Comparison of ENCODE assay signal across 1 cellular context in the genomic region with DNA sequence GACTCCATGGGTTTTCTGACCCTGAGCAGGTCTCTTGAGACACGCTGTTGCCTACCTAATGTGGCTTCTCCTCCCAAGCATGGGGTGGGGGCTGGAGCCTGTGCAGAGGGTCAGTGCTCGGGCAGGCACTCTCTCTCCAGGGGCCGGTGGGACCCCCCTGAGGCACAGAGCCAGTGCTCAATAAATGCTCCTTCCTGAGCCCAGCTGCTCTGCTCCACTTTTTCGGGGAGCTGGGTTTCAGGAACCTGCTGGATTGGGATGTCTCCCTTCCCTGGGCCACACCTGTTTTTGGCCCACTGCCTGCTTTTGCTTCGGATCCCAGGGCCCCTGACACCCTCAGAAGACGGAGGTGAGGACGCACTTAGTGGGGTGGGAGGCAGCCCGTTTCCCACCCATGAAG.
TF ChIP-seq lines count a peak whose summit lies in the region.

No MANE protein-coding gene starts in this region.

TF ChIP-seq in WTC11, 78 proteins besides CTCF, POLR2A, EP300 and RAD21:
- TF ChIP-seq, protein P1, sequence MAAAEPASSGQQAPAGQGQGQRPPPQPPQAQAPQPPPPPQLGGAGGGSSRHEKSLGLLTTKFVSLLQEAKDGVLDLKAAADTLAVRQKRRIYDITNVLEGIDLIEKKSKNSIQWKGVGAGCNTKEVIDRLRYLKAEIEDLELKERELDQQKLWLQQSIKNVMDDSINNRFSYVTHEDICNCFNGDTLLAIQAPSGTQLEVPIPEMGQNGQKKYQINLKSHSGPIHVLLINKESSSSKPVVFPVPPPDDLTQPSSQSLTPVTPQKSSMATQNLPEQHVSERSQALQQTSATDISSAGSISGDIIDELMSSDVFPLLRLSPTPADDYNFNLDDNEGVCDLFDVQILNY (CRISPR knock-in tag; IDR thresholded peaks at IDR 0.05) = no peak
- TF ChIP-seq ATF1 (CRISPR knock-in tag; IDR thresholded peaks at IDR 0.05) (no peak), SMAD3 (CRISPR knock-in tag; IDR thresholded peaks at IDR 0.05; ENCODE audit: borderline replicate concordance) (no peak), NFE2L1 (CRISPR knock-in tag; IDR thresholded peaks at IDR 0.05) (no peak), ZBTB21 (CRISPR knock-in tag; IDR thresholded peaks at IDR 0.05; ENCODE audit: borderline replicate concordance) (no peak), ESRRA (CRISPR knock-in tag; IDR thresholded peaks at IDR 0.05; ENCODE audit: borderline replicate concordance) (no peak), ZNF423 (CRISPR knock-in tag; IDR thresholded peaks at IDR 0.05) (no peak), ZNF416 (CRISPR knock-in tag; IDR thresholded peaks at IDR 0.05) (no peak), RORB (CRISPR knock-in tag; IDR thresholded peaks at IDR 0.05) (no peak), ZNF396 (CRISPR knock-in tag; IDR thresholded peaks at IDR 0.05; ENCODE audit: borderline replicate concordance) (no peak), TEAD4 (CRISPR knock-in tag; IDR thresholded peaks at IDR 0.05) (no peak), JUN (CRISPR knock-in tag; IDR thresholded peaks at IDR 0.05) (no peak), FOXP1 (CRISPR knock-in tag; IDR thresholded peaks at IDR 0.05; ENCODE audit: borderline replicate concordance) (no peak), SP1 (CRISPR knock-in tag; conservative IDR thresholded peaks at IDR 0.05) (no peak)
- TF ChIP-seq, protein P2, sequence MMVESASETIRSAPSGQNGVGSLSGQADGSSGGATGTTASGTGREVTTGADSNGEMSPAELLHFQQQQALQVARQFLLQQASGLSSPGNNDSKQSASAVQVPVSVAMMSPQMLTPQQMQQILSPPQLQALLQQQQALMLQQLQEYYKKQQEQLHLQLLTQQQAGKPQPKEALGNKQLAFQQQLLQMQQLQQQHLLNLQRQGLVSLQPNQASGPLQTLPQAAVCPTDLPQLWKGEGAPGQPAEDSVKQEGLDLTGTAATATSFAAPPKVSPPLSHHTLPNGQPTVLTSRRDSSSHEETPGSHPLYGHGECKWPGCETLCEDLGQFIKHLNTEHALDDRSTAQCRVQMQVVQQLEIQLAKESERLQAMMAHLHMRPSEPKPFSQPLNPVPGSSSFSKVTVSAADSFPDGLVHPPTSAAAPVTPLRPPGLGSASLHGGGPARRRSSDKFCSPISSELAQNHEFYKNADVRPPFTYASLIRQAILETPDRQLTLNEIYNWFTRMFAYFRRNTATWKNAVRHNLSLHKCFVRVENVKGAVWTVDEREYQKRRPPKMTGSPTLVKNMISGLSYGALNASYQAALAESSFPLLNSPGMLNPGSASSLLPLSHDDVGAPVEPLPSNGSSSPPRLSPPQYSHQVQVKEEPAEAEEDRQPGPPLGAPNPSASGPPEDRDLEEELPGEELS (CRISPR knock-in tag; IDR thresholded peaks at IDR 0.05) = no peak
- TF ChIP-seq, protein P3, sequence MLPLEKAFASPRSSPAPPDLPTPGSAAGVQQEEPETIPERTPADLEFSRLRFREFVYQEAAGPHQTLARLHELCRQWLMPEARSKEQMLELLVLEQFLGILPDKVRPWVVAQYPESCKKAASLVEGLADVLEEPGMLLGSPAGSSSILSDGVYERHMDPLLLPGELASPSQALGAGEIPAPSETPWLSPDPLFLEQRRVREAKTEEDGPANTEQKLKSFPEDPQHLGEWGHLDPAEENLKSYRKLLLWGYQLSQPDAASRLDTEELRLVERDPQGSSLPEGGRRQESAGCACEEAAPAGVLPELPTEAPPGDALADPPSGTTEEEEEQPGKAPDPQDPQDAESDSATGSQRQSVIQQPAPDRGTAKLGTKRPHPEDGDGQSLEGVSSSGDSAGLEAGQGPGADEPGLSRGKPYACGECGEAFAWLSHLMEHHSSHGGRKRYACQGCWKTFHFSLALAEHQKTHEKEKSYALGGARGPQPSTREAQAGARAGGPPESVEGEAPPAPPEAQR (CRISPR knock-in tag; IDR thresholded peaks at IDR 0.05) = no peak
- TF ChIP-seq, protein P4, sequence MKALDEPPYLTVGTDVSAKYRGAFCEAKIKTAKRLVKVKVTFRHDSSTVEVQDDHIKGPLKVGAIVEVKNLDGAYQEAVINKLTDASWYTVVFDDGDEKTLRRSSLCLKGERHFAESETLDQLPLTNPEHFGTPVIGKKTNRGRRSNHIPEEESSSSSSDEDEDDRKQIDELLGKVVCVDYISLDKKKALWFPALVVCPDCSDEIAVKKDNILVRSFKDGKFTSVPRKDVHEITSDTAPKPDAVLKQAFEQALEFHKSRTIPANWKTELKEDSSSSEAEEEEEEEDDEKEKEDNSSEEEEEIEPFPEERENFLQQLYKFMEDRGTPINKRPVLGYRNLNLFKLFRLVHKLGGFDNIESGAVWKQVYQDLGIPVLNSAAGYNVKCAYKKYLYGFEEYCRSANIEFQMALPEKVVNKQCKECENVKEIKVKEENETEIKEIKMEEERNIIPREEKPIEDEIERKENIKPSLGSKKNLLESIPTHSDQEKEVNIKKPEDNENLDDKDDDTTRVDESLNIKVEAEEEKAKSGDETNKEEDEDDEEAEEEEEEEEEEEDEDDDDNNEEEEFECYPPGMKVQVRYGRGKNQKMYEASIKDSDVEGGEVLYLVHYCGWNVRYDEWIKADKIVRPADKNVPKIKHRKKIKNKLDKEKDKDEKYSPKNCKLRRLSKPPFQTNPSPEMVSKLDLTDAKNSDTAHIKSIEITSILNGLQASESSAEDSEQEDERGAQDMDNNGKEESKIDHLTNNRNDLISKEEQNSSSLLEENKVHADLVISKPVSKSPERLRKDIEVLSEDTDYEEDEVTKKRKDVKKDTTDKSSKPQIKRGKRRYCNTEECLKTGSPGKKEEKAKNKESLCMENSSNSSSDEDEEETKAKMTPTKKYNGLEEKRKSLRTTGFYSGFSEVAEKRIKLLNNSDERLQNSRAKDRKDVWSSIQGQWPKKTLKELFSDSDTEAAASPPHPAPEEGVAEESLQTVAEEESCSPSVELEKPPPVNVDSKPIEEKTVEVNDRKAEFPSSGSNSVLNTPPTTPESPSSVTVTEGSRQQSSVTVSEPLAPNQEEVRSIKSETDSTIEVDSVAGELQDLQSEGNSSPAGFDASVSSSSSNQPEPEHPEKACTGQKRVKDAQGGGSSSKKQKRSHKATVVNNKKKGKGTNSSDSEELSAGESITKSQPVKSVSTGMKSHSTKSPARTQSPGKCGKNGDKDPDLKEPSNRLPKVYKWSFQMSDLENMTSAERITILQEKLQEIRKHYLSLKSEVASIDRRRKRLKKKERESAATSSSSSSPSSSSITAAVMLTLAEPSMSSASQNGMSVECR (CRISPR knock-in tag; IDR thresholded peaks at IDR 0.05; ENCODE audit: borderline replicate concordance) = no peak
- TF ChIP-seq, protein P5, sequence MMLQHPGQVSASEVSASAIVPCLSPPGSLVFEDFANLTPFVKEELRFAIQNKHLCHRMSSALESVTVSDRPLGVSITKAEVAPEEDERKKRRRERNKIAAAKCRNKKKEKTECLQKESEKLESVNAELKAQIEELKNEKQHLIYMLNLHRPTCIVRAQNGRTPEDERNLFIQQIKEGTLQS (CRISPR knock-in tag; conservative IDR thresholded peaks at IDR 0.05) = no peak
- TF ChIP-seq, protein P6, sequence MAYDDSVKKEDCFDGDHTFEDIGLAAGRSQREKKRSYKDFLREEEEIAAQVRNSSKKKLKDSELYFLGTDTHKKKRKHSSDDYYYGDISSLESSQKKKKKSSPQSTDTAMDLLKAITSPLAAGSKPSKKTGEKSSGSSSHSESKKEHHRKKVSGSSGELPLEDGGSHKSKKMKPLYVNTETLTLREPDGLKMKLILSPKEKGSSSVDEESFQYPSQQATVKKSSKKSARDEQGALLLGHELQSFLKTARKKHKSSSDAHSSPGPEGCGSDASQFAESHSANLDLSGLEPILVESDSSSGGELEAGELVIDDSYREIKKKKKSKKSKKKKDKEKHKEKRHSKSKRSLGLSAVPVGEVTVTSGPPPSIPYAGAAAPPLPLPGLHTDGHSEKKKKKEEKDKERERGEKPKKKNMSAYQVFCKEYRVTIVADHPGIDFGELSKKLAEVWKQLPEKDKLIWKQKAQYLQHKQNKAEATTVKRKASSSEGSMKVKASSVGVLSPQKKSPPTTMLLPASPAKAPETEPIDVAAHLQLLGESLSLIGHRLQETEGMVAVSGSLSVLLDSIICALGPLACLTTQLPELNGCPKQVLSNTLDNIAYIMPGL (CRISPR knock-in tag; IDR thresholded peaks at IDR 0.05) = no peak
